In genomic region chr3:132593241-132593949, GRCh38 we compare ENCODE assay signal across 1 cellular context.
TF ChIP-seq lines count a peak whose summit lies in the region.

No MANE protein-coding gene starts in this region.

TF ChIP-seq in SK-N-SH, 30 proteins besides CTCF, POLR2A, EP300 and RAD21 (continued from another document):
- no peak for TF ChIP-seq REST (IDR thresholded peaks at IDR 0.05; ENCODE audit: low read depth, low read length)
- no peak for TF ChIP-seq GABPA (IDR thresholded peaks at IDR 0.05; ENCODE audit: low read depth)
- TF ChIP-seq ELF1 (IDR thresholded peaks at IDR 0.05) = no peak
- no peak for TF ChIP-seq SIN3A (IDR thresholded peaks at IDR 0.05; ENCODE audit: borderline replicate concordance, low read depth, low read length)
- no peak for TF ChIP-seq TAF1 (IDR thresholded peaks at IDR 0.05; ENCODE audit: borderline replicate concordance, low read depth, low read length)
- TF ChIP-seq RFX5 (IDR thresholded peaks at IDR 0.05; ENCODE audit: low read length) = no peak
